In genomic region chrX:48924270-48924669, GRCh38 we compare ENCODE assay signal across 11 cellular contexts. TPM values are rescaled to one million over a fixed set of nuclear protein-coding genes. Genes with fewer than 3 reads are reported as not detected.
DNase-seq lines count a peak whose midpoint lies in the region; ATAC-seq lines count a peak whose summit lies in the region.
"Had no signal": no experiment of that assay in that cellular context is flagged by ENCODE, and none has a peak within 500 bp of the region (broad histone marks: within the 10 kb centered on the region; RNA-seq: fewer than 3 reads in every experiment).

No MANE protein-coding gene starts in this region.

- intact Hi-C loops in activated CD4-positive, alpha-beta T cell treated with anti-CD3 and anti-CD28 coated beads for 36 hours (cut with DNase I, micrococcal nuclease), result no loop called here

- no peaks in the 10 kb centered on the region for H3K9me3 Mint-ChIP-seq in activated CD4-positive, alpha-beta T cell treated with anti-CD3 and anti-CD28 coated beads for 36 hours (ENCODE audit: low read depth)
- no peaks in the 10 kb centered on the region for H3K9me3 Mint-ChIP-seq in activated T-helper 17 cell treated with anti-CD3 and anti-CD28 coated beads, Interleukin-2, amount 50 U/mL, for 72 hours
- H3K9me3 Mint-ChIP-seq in natural killer cell treated with Interleukin-12 subunit alpha and Interleukin-12 subunit beta and Interleukin-15 and Interleukin-18, amount 100 ng/mL, for 72 hours, result no peaks in the 10 kb centered on the region

- ATAC-seq in activated CD4-positive, alpha-beta T cell treated with anti-CD3 and anti-CD28 coated beads for 36 hours, result no peak
- ATAC-seq in activated T-helper 17 cell treated with anti-CD3 and anti-CD28 coated beads, Interleukin-2, amount 50 U/mL, for 72 hours (replicated peaks), result peak; percentile 31
- peak; percentile 56 to 70 for ATAC-seq in natural killer cell treated with Interleukin-12 subunit alpha and Interleukin-12 subunit beta and Interleukin-15 and Interleukin-18, amount 100 ng/mL, for 72 hours
- ATAC-seq in left lobe of liver, result no peak
- ATAC-seq: heart left ventricle had no signal

- H3K36me3 Mint-ChIP-seq in activated CD4-positive, alpha-beta T cell treated with anti-CD3 and anti-CD28 coated beads for 36 hours (ENCODE audit: low read depth), result peaks cover 44% of the 10 kb centered on the region
- H3K36me3 Mint-ChIP-seq in activated T-helper 17 cell treated with anti-CD3 and anti-CD28 coated beads, Interleukin-2, amount 50 U/mL, for 72 hours (ENCODE audit: low read depth), result peaks cover 99% of the 10 kb centered on the region
- H3K36me3 Mint-ChIP-seq in natural killer cell treated with Interleukin-12 subunit alpha and Interleukin-12 subunit beta and Interleukin-15 and Interleukin-18, amount 100 ng/mL, for 72 hours, result peaks cover 6% of the 10 kb centered on the region

- peaks cover 52% of the 10 kb centered on the region for H3K4me1 Mint-ChIP-seq in activated CD4-positive, alpha-beta T cell treated with anti-CD3 and anti-CD28 coated beads for 36 hours
- H3K4me1 Mint-ChIP-seq in activated T-helper 17 cell treated with anti-CD3 and anti-CD28 coated beads, Interleukin-2, amount 50 U/mL, for 72 hours, result peaks cover 12% of the 10 kb centered on the region
- peaks cover 25 to 44% of the 10 kb centered on the region in 2 donors for H3K4me1 Mint-ChIP-seq in natural killer cell treated with Interleukin-12 subunit alpha and Interleukin-12 subunit beta and Interleukin-15 and Interleukin-18, amount 100 ng/mL, for 72 hours (ENCODE audit: low read depth in 2 of 2)

- no peak for DNase-seq in activated CD4-positive, alpha-beta T cell treated with anti-CD3 and anti-CD28 coated beads for 36 hours
- no peak for DNase-seq in activated CD4-positive, alpha-beta T cell treated with anti-CD3 and anti-CD28 coated beads, Interleukin-2, amount 50 U/mL, for 4 hours
- DNase-seq in natural killer cell treated with Interleukin-12 subunit alpha and Interleukin-12 subunit beta and Interleukin-15 and Interleukin-18, amount 100 ng/mL, for 72 hours (ENCODE audit: low spot score), result no peak
- DNase-seq in cerebellar nuclear complex (lab: John Stamatoyannopoulos, UW) (no peak), left lobe of liver (ENCODE audit: low spot score) (no peak)
- DNase-seq: colonic mucosa, GDM1, heart left ventricle, NCI-H2171, Right ventricle myocardium superior had no signal

- H3K27me3 Mint-ChIP-seq in activated CD4-positive, alpha-beta T cell treated with anti-CD3 and anti-CD28 coated beads for 36 hours, result no peaks in the 10 kb centered on the region
- no peaks in the 10 kb centered on the region for H3K27me3 Mint-ChIP-seq in activated T-helper 17 cell treated with anti-CD3 and anti-CD28 coated beads, Interleukin-2, amount 50 U/mL, for 72 hours
- no peaks in the 10 kb centered on the region for H3K27me3 Mint-ChIP-seq in natural killer cell treated with Interleukin-12 subunit alpha and Interleukin-12 subunit beta and Interleukin-15 and Interleukin-18, amount 100 ng/mL, for 72 hours

- CTCF ChIA-PET in activated CD4-positive, alpha-beta T cell treated with anti-CD3 and anti-CD28 coated beads for 36 hours (lab: Charles Lee), result interaction anchor here (0.7 kb wide), 1 partner anchor 271 kb away, joined by 3 read pairs; no protein-coding TSS in a partner anchor

- no peak overlapping the region for H3K4me3 Mint-ChIP-seq in activated CD4-positive, alpha-beta T cell treated with anti-CD3 and anti-CD28 coated beads for 36 hours
- H3K4me3 Mint-ChIP-seq in activated T-helper 17 cell treated with anti-CD3 and anti-CD28 coated beads, Interleukin-2, amount 50 U/mL, for 72 hours, result peak overlapping the region; percentile 55
- H3K4me3 Mint-ChIP-seq in natural killer cell treated with Interleukin-12 subunit alpha and Interleukin-12 subunit beta and Interleukin-15 and Interleukin-18, amount 100 ng/mL, for 72 hours, result peak overlapping the region; percentile 80

- POLR2A ChIA-PET in activated CD4-positive, alpha-beta T cell treated with anti-CD3 and anti-CD28 coated beads for 36 hours (lab: Charles Lee), result interaction anchor here (1.3 kb wide), 1 partner anchor 13 kb away, joined by 6 read pairs; no protein-coding TSS in a partner anchor

- H3K27ac Mint-ChIP-seq in activated CD4-positive, alpha-beta T cell treated with anti-CD3 and anti-CD28 coated beads for 36 hours, result peak overlapping the region; percentile 49
- peak overlapping the region; percentile 76 for H3K27ac Mint-ChIP-seq in activated T-helper 17 cell treated with anti-CD3 and anti-CD28 coated beads, Interleukin-2, amount 50 U/mL, for 72 hours
- peak overlapping the region; percentile 76 for H3K27ac Mint-ChIP-seq in natural killer cell treated with Interleukin-12 subunit alpha and Interleukin-12 subunit beta and Interleukin-15 and Interleukin-18, amount 100 ng/mL, for 72 hours

RNA-seq across cellular contexts. Expression of gene PIM2, which starts 5.4 kb away (rescaled TPM):
- 100 to 1,000 TPM; 320 TPM for total RNA-seq in activated CD4-positive, alpha-beta T cell treated with anti-CD3 and anti-CD28 coated beads for 36 hours
- total RNA-seq in activated T-helper 17 cell treated with anti-CD3 and anti-CD28 coated beads, Interleukin-2, amount 50 U/mL, for 72 hours, result 100 to 1,000 TPM; 350 to 648 TPM
- 100 to 1,000 TPM; 291 to 478 TPM for total RNA-seq in natural killer cell treated with Interleukin-12 subunit alpha and Interleukin-12 subunit beta and Interleukin-15 and Interleukin-18, amount 100 ng/mL, for 72 hours
- total RNA-seq in left lobe of liver, result 3.8 TPM

RNA-seq across cellular contexts. Expression of gene SLC35A2, which starts 12.8 kb away (rescaled TPM):
- 10 to 100 TPM; 19.7 to 20.3 TPM for total RNA-seq in activated CD4-positive, alpha-beta T cell treated with anti-CD3 and anti-CD28 coated beads for 36 hours
- total RNA-seq in activated T-helper 17 cell treated with anti-CD3 and anti-CD28 coated beads, Interleukin-2, amount 50 U/mL, for 72 hours, result 10 to 100 TPM; 24.6 to 32.8 TPM
- total RNA-seq in natural killer cell treated with Interleukin-12 subunit alpha and Interleukin-12 subunit beta and Interleukin-15 and Interleukin-18, amount 100 ng/mL, for 72 hours, result 10 to 100 TPM; 25.5 to 26.9 TPM
- 18.7 TPM for total RNA-seq in left lobe of liver

RNA-seq across cellular contexts. Expression of gene PQBP1, which starts 26.5 kb away (rescaled TPM):
- 10 to 100 TPM; 73.4 to 75.3 TPM for total RNA-seq in activated CD4-positive, alpha-beta T cell treated with anti-CD3 and anti-CD28 coated beads for 36 hours
- 10 to 100 TPM; 62.6 to 95.7 TPM for total RNA-seq in activated T-helper 17 cell treated with anti-CD3 and anti-CD28 coated beads, Interleukin-2, amount 50 U/mL, for 72 hours
- total RNA-seq in natural killer cell treated with Interleukin-12 subunit alpha and Interleukin-12 subunit beta and Interleukin-15 and Interleukin-18, amount 100 ng/mL, for 72 hours, result 10 to 100 TPM; 75.3 to 80.8 TPM
- 31.3 TPM for total RNA-seq in left lobe of liver

RNA-seq across cellular contexts. Expression of gene TIMM17B, which starts 26.7 kb away (rescaled TPM):
- total RNA-seq in activated CD4-positive, alpha-beta T cell treated with anti-CD3 and anti-CD28 coated beads for 36 hours, result 10 to 100 TPM; 54.2 to 58.9 TPM
- 10 to 100 TPM; 54.4 to 66.3 TPM for total RNA-seq in activated T-helper 17 cell treated with anti-CD3 and anti-CD28 coated beads, Interleukin-2, amount 50 U/mL, for 72 hours
- 10 to 100 TPM; 64.0 to 64.6 TPM for total RNA-seq in natural killer cell treated with Interleukin-12 subunit alpha and Interleukin-12 subunit beta and Interleukin-15 and Interleukin-18, amount 100 ng/mL, for 72 hours
- total RNA-seq in left lobe of liver, result 22.8 TPM

RNA-seq across cellular contexts. Expression of gene OTUD5, which starts 33.1 kb away (rescaled TPM):
- 10 to 100 TPM; 68.0 to 98.1 TPM for total RNA-seq in activated CD4-positive, alpha-beta T cell treated with anti-CD3 and anti-CD28 coated beads for 36 hours
- 100 to 1,000 TPM in 1 of 2 donors, 10 to 100 TPM in 1; 67.1 to 111 TPM for total RNA-seq in activated T-helper 17 cell treated with anti-CD3 and anti-CD28 coated beads, Interleukin-2, amount 50 U/mL, for 72 hours
- 10 to 100 TPM; 75.8 to 79.9 TPM for total RNA-seq in natural killer cell treated with Interleukin-12 subunit alpha and Interleukin-12 subunit beta and Interleukin-15 and Interleukin-18, amount 100 ng/mL, for 72 hours
- total RNA-seq in left lobe of liver, result 21.8 TPM

Comparison
In these comparisons a context has a peak if more than half of its experiments do, and no peak if none do; other contexts are left out.
1. ATAC-seq: peak in activated T-helper 17 cell treated with anti-CD3 and anti-CD28 coated beads, Interleukin-2, amount 50 U/mL, for 72 hours (single experiment) and natural killer cell treated with Interleukin-12 subunit alpha and Interleukin-12 subunit beta and Interleukin-15 and Interleukin-18, amount 100 ng/mL, for 72 hours (2 of 2); none in activated CD4-positive, alpha-beta T cell treated with anti-CD3 and anti-CD28 coated beads for 36 hours (single experiment) and left lobe of liver (single experiment).
2. RNA of gene PIM2, which starts 5.4 kb away (total RNA-seq): 350 to 648 TPM in activated T-helper 17 cell treated with anti-CD3 and anti-CD28 coated beads, Interleukin-2, amount 50 U/mL, for 72 hours, 291 to 478 TPM in natural killer cell treated with Interleukin-12 subunit alpha and Interleukin-12 subunit beta and Interleukin-15 and Interleukin-18, amount 100 ng/mL, for 72 hours and 320 TPM in activated CD4-positive, alpha-beta T cell treated with anti-CD3 and anti-CD28 coated beads for 36 hours; 3.8 TPM in left lobe of liver (single experiment); every median in the first group is over 10 times any median in the second.
3. Peak in every context shown above with its lines, with median percentiles within 50 percentile points of each other: H3K27ac Mint-ChIP-seq.